Comparison of ENCODE assay signal across 31 cellular contexts in genomic region chr15:83318861-83319415, GRCh38. TPM values are rescaled to one million over a fixed set of nuclear protein-coding genes. Genes with fewer than 3 reads are reported as not detected.
"Had no signal": no experiment of that assay in that cellular context is flagged by ENCODE, and none has a peak within 500 bp of the region (broad histone marks: within the 10 kb centered on the region; RNA-seq: fewer than 3 reads in every experiment).

No MANE protein-coding gene starts in this region.

- H3K27ac ChIP-seq: brain microvascular endothelial cell, VCaP had no signal

- H3K27me3 ChIP-seq: brain microvascular endothelial cell had no signal

- DNase-seq: activated B cell treated with CpG ODN at 0.5 μM for 24 hours; activated CD4-positive, alpha-beta memory T cell treated with anti-CD3 and anti-CD28 coated beads, Interleukin-2, amount 10 ng/mL, durations not matched to agents 7 days and 5 days; activated CD4-positive, alpha-beta T cell treated with anti-CD3 and anti-CD28 coated beads for 1 hour; activated CD4-positive, alpha-beta T cell treated with anti-CD3 and anti-CD28 coated beads for 48 hours; activated CD8-positive, alpha-beta memory T cell treated with anti-CD3 and anti-CD28 coated beads for 24 hours; activated CD8-positive, alpha-beta memory T cell treated with anti-CD3 and anti-CD28 coated beads, Interleukin-2, amount 10 ng/mL, durations not matched to agents 7 days and 5 days; activated CD8-positive, alpha-beta memory T cell treated with anti-CD3 and anti-CD28 coated beads, Interleukin-2, amount 50 U/mL, for 48 hours; activated effector memory CD4-positive, alpha-beta T cell treated with Interleukin-2 at 50 U/mL for 16 hours; activated naive CD4-positive, alpha-beta T cell treated with anti-CD3 and anti-CD28 coated beads, Interleukin-2, amount 10 ng/mL, durations not matched to agents 7 days and 5 days; activated naive CD8-positive, alpha-beta T cell treated with anti-CD3 and anti-CD28 coated beads, Interleukin-2, amount 50 U/mL, for 24 hours; activated T-cell treated with anti-CD3 and anti-CD28 coated beads, Interleukin-2, amount 50 U/mL, for 48 hours; amniotic stem cell; aorta; brain microvascular endothelial cell; Karpas-422; KBM-7; NCI-H1105; NCI-H1417 treated with DMSO at 0.1 percent for 48 hours; NCI-H1930; NCI-H2081 treated with DMSO at 0.1 percent for 48 hours; NCI-H345; NCI-H524 treated with DMSO at 0.1 percent for 48 hours; SIG-M5; T-cell; T-helper 17 cell had no signal

- ATAC-seq: activated CD8-positive, alpha-beta memory T cell treated with anti-CD3 and anti-CD28 coated beads, Interleukin-2, amount 10 ng/mL, durations not matched to agents 7 days and 5 days; activated naive CD8-positive, alpha-beta T cell treated with anti-CD3 and anti-CD28 coated beads, Interleukin-2, amount 50 U/mL, for 24 hours; Panc1; SK-N-SH treated with all-trans-retinoic acid at 6 μM for 48 hours; T-cell; T-helper 17 cell had no signal

- H3K36me3 ChIP-seq: brain microvascular endothelial cell had no signal

RNA-seq across cellular contexts. Expression of gene BNC1, which starts 34.5 kb away (rescaled TPM):
- total RNA-seq: activated B cell treated with CpG ODN at 0.5 μM for 24 hours; activated CD4-positive, alpha-beta memory T cell treated with anti-CD3 and anti-CD28 coated beads, Interleukin-2, amount 10 ng/mL, durations not matched to agents 7 days and 5 days; activated CD8-positive, alpha-beta memory T cell treated with anti-CD3 and anti-CD28 coated beads, Interleukin-2, amount 10 ng/mL, durations not matched to agents 7 days and 5 days; NCI-H460; SK-MEL-5; T-cell; T-helper 17 cell had no signal
- polyA plus RNA-seq: aorta, IgD-negative memory B cell had no signal
